ENCODE assay signal across 1 cellular context in genomic region chr6:27836783-27837635, GRCh38.
TF ChIP-seq lines count a peak whose summit lies in the region.

No MANE protein-coding gene starts in this region.

TF ChIP-seq in SK-N-SH, 30 proteins besides CTCF, POLR2A, EP300 and RAD21 (continued from another document):
- TF ChIP-seq USF1 (IDR thresholded peaks at IDR 0.05; ENCODE audit: borderline replicate concordance, low read depth) = no peak
- TF ChIP-seq YY1 (IDR thresholded peaks at IDR 0.05; ENCODE audit: low read depth) = no peak
- TF ChIP-seq RXRA (IDR thresholded peaks at IDR 0.05; ENCODE audit: borderline replicate concordance, low read depth) = no peak
- TF ChIP-seq, protein P1, sequence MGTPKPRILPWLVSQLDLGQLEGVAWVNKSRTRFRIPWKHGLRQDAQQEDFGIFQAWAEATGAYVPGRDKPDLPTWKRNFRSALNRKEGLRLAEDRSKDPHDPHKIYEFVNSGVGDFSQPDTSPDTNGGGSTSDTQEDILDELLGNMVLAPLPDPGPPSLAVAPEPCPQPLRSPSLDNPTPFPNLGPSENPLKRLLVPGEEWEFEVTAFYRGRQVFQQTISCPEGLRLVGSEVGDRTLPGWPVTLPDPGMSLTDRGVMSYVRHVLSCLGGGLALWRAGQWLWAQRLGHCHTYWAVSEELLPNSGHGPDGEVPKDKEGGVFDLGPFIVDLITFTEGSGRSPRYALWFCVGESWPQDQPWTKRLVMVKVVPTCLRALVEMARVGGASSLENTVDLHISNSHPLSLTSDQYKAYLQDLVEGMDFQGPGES (IDR thresholded peaks at IDR 0.05; ENCODE audit: low read depth, low read length) = no peak
- peak; percentile 51; the same call in 1 of the 2 replicates for TF ChIP-seq GATA2 (CRISPR knock-in tag; IDR thresholded peaks at IDR 0.05)
- TF ChIP-seq SMC3 (IDR thresholded peaks at IDR 0.05; ENCODE audit: low read depth, low read length) = no peak
- TF ChIP-seq, protein P2, sequence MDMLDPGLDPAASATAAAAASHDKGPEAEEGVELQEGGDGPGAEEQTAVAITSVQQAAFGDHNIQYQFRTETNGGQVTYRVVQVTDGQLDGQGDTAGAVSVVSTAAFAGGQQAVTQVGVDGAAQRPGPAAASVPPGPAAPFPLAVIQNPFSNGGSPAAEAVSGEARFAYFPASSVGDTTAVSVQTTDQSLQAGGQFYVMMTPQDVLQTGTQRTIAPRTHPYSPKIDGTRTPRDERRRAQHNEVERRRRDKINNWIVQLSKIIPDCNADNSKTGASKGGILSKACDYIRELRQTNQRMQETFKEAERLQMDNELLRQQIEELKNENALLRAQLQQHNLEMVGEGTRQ (IDR thresholded peaks at IDR 0.05; ENCODE audit: borderline replicate concordance, low read depth, low read length) = no peak
- no peak for TF ChIP-seq RFX5 (IDR thresholded peaks at IDR 0.05; ENCODE audit: low read length)
- TF ChIP-seq NFIC (IDR thresholded peaks at IDR 0.05; ENCODE audit: borderline replicate concordance) = 0 out of 2 replicates have a peak, but pooled peaks have one; percentile 3
- peak; percentile 91 for TF ChIP-seq MAX (IDR thresholded peaks at IDR 0.05; ENCODE audit: low read depth)
- no peak for TF ChIP-seq FOXJ3 (CRISPR knock-in tag; IDR thresholded peaks at IDR 0.05)
- no peak for TF ChIP-seq ELF1 (IDR thresholded peaks at IDR 0.05)
- TF ChIP-seq NRF1 (IDR thresholded peaks at IDR 0.05; ENCODE audit: low read depth, low read length) = peak; percentile 68
- no peak for TF ChIP-seq MEF2A (IDR thresholded peaks at IDR 0.05; ENCODE audit: borderline replicate concordance, low read depth)
- no peak for TF ChIP-seq GABPA (IDR thresholded peaks at IDR 0.05; ENCODE audit: low read depth)
- no peak for TF ChIP-seq EZH2phosphoT487 (IDR thresholded peaks at IDR 0.05; ENCODE audit: borderline replicate concordance, low read depth)
- TF ChIP-seq POLR2AphosphoS5 (IDR thresholded peaks at IDR 0.05; ENCODE audit: low read depth, low read length) = peak; percentile 82; the same call in 1 of the 2 replicates
- TF ChIP-seq TEAD4 (IDR thresholded peaks at IDR 0.05; ENCODE audit: borderline replicate concordance, insufficient read depth) = 0 out of 2 replicates have a peak, but pooled peaks have one; percentile 19
- TF ChIP-seq, protein P3, sequence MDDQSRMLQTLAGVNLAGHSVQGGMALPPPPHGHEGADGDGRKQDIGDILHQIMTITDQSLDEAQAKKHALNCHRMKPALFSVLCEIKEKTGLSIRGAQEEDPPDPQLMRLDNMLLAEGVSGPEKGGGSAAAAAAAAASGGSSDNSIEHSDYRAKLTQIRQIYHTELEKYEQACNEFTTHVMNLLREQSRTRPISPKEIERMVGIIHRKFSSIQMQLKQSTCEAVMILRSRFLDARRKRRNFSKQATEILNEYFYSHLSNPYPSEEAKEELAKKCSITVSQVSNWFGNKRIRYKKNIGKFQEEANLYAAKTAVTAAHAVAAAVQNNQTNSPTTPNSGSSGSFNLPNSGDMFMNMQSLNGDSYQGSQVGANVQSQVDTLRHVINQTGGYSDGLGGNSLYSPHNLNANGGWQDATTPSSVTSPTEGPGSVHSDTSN (IDR thresholded peaks at IDR 0.05) = no peak
- TF ChIP-seq TAF1 (IDR thresholded peaks at IDR 0.05; ENCODE audit: borderline replicate concordance, low read depth, low read length) = peak; percentile 73
- TF ChIP-seq ZBTB33 (IDR thresholded peaks at IDR 0.05; ENCODE audit: borderline replicate concordance, low read depth) = no peak
- no peak for TF ChIP-seq JUND (IDR thresholded peaks at IDR 0.05)
- TF ChIP-seq FOXM1 (IDR thresholded peaks at IDR 0.05; ENCODE audit: low read depth) = no peak
- TF ChIP-seq SIN3A (IDR thresholded peaks at IDR 0.05; ENCODE audit: borderline replicate concordance, low read depth, low read length) = peak; percentile 21; the same call in 1 of the 2 replicates
- TF ChIP-seq CHD2 (IDR thresholded peaks at IDR 0.05; ENCODE audit: low read length, partially characterized antibody) = peak; percentile 10
- TF ChIP-seq MXI1 (IDR thresholded peaks at IDR 0.05; ENCODE audit: low read depth, low read length) = peak; percentile 75
- TF ChIP-seq TCF12 (IDR thresholded peaks at IDR 0.05) = no peak
